Comparison of ENCODE assay signal across 8 cellular contexts in the genomic region with DNA sequence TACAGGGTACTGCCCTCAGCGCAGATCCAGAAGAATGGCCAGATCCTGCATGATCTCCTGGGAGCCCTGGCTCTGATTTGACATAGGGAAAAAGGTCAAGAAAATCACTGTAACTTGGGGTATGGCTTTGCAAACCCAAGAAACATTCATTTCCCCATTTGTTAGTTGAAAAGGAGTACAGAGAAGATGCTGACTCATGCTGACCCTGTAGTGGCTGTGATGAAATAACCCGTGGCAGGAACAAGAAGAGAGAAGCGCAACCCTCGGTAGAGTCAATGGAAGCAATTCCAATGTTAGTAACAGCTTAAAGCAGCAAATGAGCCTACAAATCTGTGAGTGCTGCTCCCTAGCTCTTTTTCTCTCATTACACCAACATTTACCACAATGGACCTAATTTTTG.
A peak's percentile ranks its signal among the peaks of the same experiment; 100 is the strongest.
DNase-seq lines count a peak whose midpoint lies in the region; ATAC-seq, FAIRE-seq and TF ChIP-seq lines count a peak whose summit lies in the region.

No MANE protein-coding gene starts in this region.

- H3K36me3 ChIP-seq in HepG2 (replicated peaks in 1 of 2; ENCODE audit: control insufficient read depth in 1 of 2, insufficient read depth in 2 of 2, low read length in 2 of 2) (no peaks in the 10 kb centered on the region), SJCRH30 (no peaks in the 10 kb centered on the region)

- no peak for TF ChIP-seq CTCF in AG04450 (IDR thresholded peaks at IDR 0.05; ENCODE audit: low read depth, low read length)
- TF ChIP-seq CTCF in HepG2 (CRISPR knock-in tag; IDR thresholded peaks at IDR 0.05), result no peak

- BruUV-seq in HepG2 (replicated peaks; lab: Mats Ljungman, UMichigan), result no TSS peak

- no peak for FAIRE-seq in HepG2 (lab: Jason Lieb, UNC)

- H3K4me1 ChIP-seq in HepG2 (ENCODE audit: insufficient read depth, low read length) (no peaks in the 10 kb centered on the region), SJCRH30 (no peaks in the 10 kb centered on the region; the same call in 1 of the 2 replicates)

- TF ChIP-seq EP300 in HepG2 (IDR thresholded peaks at IDR 0.05; ENCODE audit: low read depth in 2 of 2, low read length in 2 of 2) (no peak), HepG2 (CRISPR knock-in tag; IDR thresholded peaks at IDR 0.05; ENCODE audit: borderline replicate concordance) (no peak)

- no peaks in the 10 kb centered on the region for H3K79me2 ChIP-seq in HepG2 (ENCODE audit: insufficient read depth, low read length)

- H3K9ac ChIP-seq in HepG2 (ENCODE audit: insufficient read depth, low read depth, low read length), result no peak overlapping the region

- H3K36me3 Mint-ChIP-seq in activated naive CD8-positive, alpha-beta T cell treated with anti-CD3 and anti-CD28 coated beads, Interleukin-2, amount 50 U/mL, for 24 hours (ENCODE audit: low read depth), result no peaks in the 10 kb centered on the region

- CTCF ChIA-PET in AG04450 (lab: Charles Lee) (no interaction called here), HepG2 (lab: Yijun Ruan, JAX; ENCODE audit: low intra/inter-chr PET ratio, low total read pairs) (no interaction called here)

- DNase-seq in AG04450 (ENCODE audit: low read depth, low spot score) (peak; percentile 55), anterior cingulate cortex (lab: John Stamatoyannopoulos, UW) (peak in 31 of 58 donors; percentile 0 to 73 (median 17)), HepG2 (ENCODE audit: low spot score) (peak; percentile 15), SJCRH30 (no peak), foreskin melanocyte (no peak), NK-92 (lab: John Stamatoyannopoulos, UW; ENCODE audit: unreplicated experiment) (no peak)
- no peak for DNase-seq in activated naive CD8-positive, alpha-beta T cell treated with anti-CD3 and anti-CD28 coated beads, Interleukin-2, amount 50 U/mL, for 24 hours

- no peaks in the 10 kb centered on the region for H4K20me1 ChIP-seq in HepG2 (ENCODE audit: insufficient read depth, low read length)

- no peaks in the 10 kb centered on the region for H3K27me3 Mint-ChIP-seq in activated naive CD8-positive, alpha-beta T cell treated with anti-CD3 and anti-CD28 coated beads, Interleukin-2, amount 50 U/mL, for 24 hours

- no peaks in the 10 kb centered on the region for H3K9me3 Mint-ChIP-seq in activated naive CD8-positive, alpha-beta T cell treated with anti-CD3 and anti-CD28 coated beads, Interleukin-2, amount 50 U/mL, for 24 hours

- no peak overlapping the region for H3K27ac Mint-ChIP-seq in activated naive CD8-positive, alpha-beta T cell treated with anti-CD3 and anti-CD28 coated beads, Interleukin-2, amount 50 U/mL, for 24 hours

- intact Hi-C loops in HepG2 (cut with micrococcal nuclease; ENCODE audit: unreplicated experiment), result no loop called here

- POLR2A ChIA-PET in AG04450 (lab: Yijun Ruan, JAX), result no interaction called here
- POLR2A ChIA-PET in HepG2 (lab: Yijun Ruan, JAX), result no interaction called here

- TF ChIP-seq RAD21 in HepG2 (CRISPR knock-in tag; IDR thresholded peaks at IDR 0.05), result no peak

- H3K9me3 ChIP-seq in AG04450 (ENCODE audit: control insufficient read depth, insufficient read depth, low read length) (no peaks in the 10 kb centered on the region), HepG2 (ENCODE audit: low read length) (0 out of 2 replicates have a peak, but pooled peaks cover 7% of the 10 kb centered on the region), SJCRH30 (replicated peaks) (no peaks in the 10 kb centered on the region)

- in situ Hi-C loops in HepG2 (cut with HindIII; ENCODE audit: extremely low pct_ligation_motif_present, low pct_unique_long_range_greater_than_20kb), result no loop called here

- H3K4me3 ChIP-seq in AG04450 (ENCODE audit: low read depth, low read length) (no peak overlapping the region), HepG2 (replicated peaks in 1 of 3; ENCODE audit: insufficient read depth in 1 of 3, low read depth in 2 of 3, low read length in 3 of 3) (no peak overlapping the region), SJCRH30 (no peak overlapping the region)

- H3K27me3 ChIP-seq in AG04450 (ENCODE audit: control insufficient read depth, insufficient read depth, low read length) (no peaks in the 10 kb centered on the region), HepG2 (ENCODE audit: control insufficient read depth in 1 of 2, insufficient read depth in 2 of 2, low read length in 2 of 2) (no peaks in the 10 kb centered on the region), SJCRH30 (no peaks in the 10 kb centered on the region)

- 25% methylated on average over 4 of the region's 4 CpGs for WGBS in HepG2 (ENCODE audit: low lambda C conversion rate)

- no peaks in the 10 kb centered on the region for H3K4me1 Mint-ChIP-seq in activated naive CD8-positive, alpha-beta T cell treated with anti-CD3 and anti-CD28 coated beads, Interleukin-2, amount 50 U/mL, for 24 hours

- H3K4me3 Mint-ChIP-seq in activated naive CD8-positive, alpha-beta T cell treated with anti-CD3 and anti-CD28 coated beads, Interleukin-2, amount 50 U/mL, for 24 hours, result no peak overlapping the region

- no peak for TF ChIP-seq POLR2A in HepG2 (IDR thresholded peaks at IDR 0.05; ENCODE audit: insufficient read depth in 1 of 2, low read depth in 2 of 2, low read length in 2 of 2)

- H3K27ac ChIP-seq in AG04450 (ENCODE audit: low read depth, low read length) (peak overlapping the region; percentile 78), HepG2 (ENCODE audit: extremely low read length, insufficient read depth, low read length) (no peak overlapping the region), SJCRH30 (no peak overlapping the region)

- no peak overlapping the region for H2AFZ ChIP-seq in HepG2 (ENCODE audit: low read length)

- ATAC-seq in HG02759 (IDR thresholded peaks at IDR 0.05; ENCODE audit: unreplicated experiment) (peak; percentile 69), HepG2 (peak; percentile 60; the same call in 2 of the 3 replicates)
- ATAC-seq in activated naive CD8-positive, alpha-beta T cell treated with anti-CD3 and anti-CD28 coated beads, Interleukin-2, amount 50 U/mL, for 24 hours, result no peak

- H3K4me2 ChIP-seq in HepG2 (ENCODE audit: low read depth, low read length), result no peak overlapping the region

TF ChIP-seq in HepG2, 621 proteins besides CTCF, POLR2A, EP300 and RAD21:
- TF ChIP-seq IKZF5 (CRISPR knock-in tag; IDR thresholded peaks at IDR 0.05) (no peak), MAFK (conservative IDR thresholded peaks at IDR 0.05 in 1 of 2, IDR thresholded peaks at IDR 0.05 in 1 of 2; ENCODE audit: low read length in 2 of 2) (peak; percentile 70 to 76), ZNF614 (CRISPR knock-in tag; IDR thresholded peaks at IDR 0.05; ENCODE audit: borderline replicate concordance) (no peak), MAFF (IDR thresholded peaks at IDR 0.05; ENCODE audit: low read depth, low read length) (peak; percentile 61), NFE2L2 (IDR thresholded peaks at IDR 0.05; ENCODE audit: low read length) (peak; percentile 91), ZBTB21 (CRISPR knock-in tag; IDR thresholded peaks at IDR 0.05) (no peak)
- TF ChIP-seq, protein P1, sequence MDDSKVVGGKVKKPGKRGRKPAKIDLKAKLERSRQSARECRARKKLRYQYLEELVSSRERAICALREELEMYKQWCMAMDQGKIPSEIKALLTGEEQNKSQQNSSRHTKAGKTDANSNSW (CRISPR knock-in tag; IDR thresholded peaks at IDR 0.05; ENCODE audit: borderline replicate concordance), result no peak

Comparison
In these comparisons a context has a peak if more than half of its experiments do, and no peak if none do; other contexts are left out.
1. DNase-seq: peak in AG04450 (single experiment), anterior cingulate cortex (31 of 58) and HepG2 (single experiment); none in SJCRH30 (0 of 2), foreskin melanocyte (single experiment), NK-92 (single experiment) and activated naive CD8-positive, alpha-beta T cell treated with anti-CD3 and anti-CD28 coated beads, Interleukin-2, amount 50 U/mL, for 24 hours (single experiment).